16 cellular contexts compared by ENCODE assay signal in the genomic region with DNA sequence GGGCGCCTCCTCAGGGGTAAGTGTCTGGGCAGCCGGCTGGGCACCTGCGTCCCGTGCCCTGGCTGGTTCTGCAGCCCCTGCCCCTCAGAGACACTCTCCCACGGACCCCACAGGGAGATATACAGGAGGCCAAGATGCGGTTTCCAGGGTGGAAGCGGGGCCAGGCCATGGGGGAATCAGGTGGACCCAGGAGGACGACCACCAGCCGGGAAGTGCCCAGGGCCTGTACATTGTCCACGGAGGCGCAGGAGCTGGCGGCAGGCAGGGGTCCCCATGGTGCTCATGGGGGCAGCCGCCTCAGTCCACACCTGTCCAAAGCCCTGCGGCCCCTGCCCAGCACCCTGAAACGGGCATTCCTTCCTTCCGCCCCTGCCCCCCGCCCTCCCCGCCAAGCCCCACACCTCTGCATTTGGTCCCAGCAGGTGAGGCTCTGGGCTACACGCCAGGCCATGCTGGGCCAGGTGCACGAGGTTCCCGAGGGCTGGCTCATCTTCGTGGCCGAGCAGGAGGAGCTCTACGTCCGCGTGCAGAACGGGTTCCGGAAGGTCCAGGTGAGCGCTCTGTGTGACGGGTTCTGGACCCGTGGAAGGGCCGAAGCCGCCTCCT. TPM values are rescaled to one million over a fixed set of nuclear protein-coding genes. Genes with fewer than 3 reads are reported as not detected.
DNase-seq lines count a peak whose midpoint lies in the region; ATAC-seq and TF ChIP-seq lines count a peak whose summit lies in the region.
"Had no signal": no experiment of that assay in that cellular context is flagged by ENCODE, and none has a peak within 500 bp of the region (broad histone marks: within the 10 kb centered on the region; RNA-seq: fewer than 3 reads in every experiment).

No MANE protein-coding gene starts in this region.

- no peak for ATAC-seq in activated CD8-positive, alpha-beta memory T cell treated with anti-CD3 and anti-CD28 coated beads, Interleukin-2, amount 10 ng/mL, durations not matched to agents 7 days and 5 days
- no peak for ATAC-seq in RWPE2 (ENCODE audit: low read depth)
- ATAC-seq in left lobe of liver, result peak; percentile 0
- no peak for ATAC-seq in activated naive CD8-positive, alpha-beta T cell treated with anti-CD3 and anti-CD28 coated beads, Interleukin-2, amount 50 U/mL, for 24 hours
- no peak for ATAC-seq in GM21619 (IDR thresholded peaks at IDR 0.05; ENCODE audit: unreplicated experiment)
- ATAC-seq: gastrocnemius medialis had no signal

- H3K36me3 Mint-ChIP-seq in activated CD8-positive, alpha-beta memory T cell treated with anti-CD3 and anti-CD28 coated beads, Interleukin-2, amount 10 ng/mL, durations not matched to agents 7 days and 5 days, result no peaks in the 10 kb centered on the region
- H3K36me3 Mint-ChIP-seq in activated naive CD8-positive, alpha-beta T cell treated with anti-CD3 and anti-CD28 coated beads, Interleukin-2, amount 50 U/mL, for 24 hours (ENCODE audit: low read depth), result no peaks in the 10 kb centered on the region

- no peaks in the 10 kb centered on the region for H3K27me3 ChIP-seq in RWPE2 (ENCODE audit: insufficient read depth, poor library complexity, severe bottlenecking)
- peaks cover 8% of the 10 kb centered on the region for H3K27me3 ChIP-seq in transverse colon
- H3K27me3 ChIP-seq: gastrocnemius medialis had no signal

- no peak for TF ChIP-seq POLR2A in transverse colon (IDR thresholded peaks at IDR 0.05)

- no peaks in the 10 kb centered on the region for H3K4me1 ChIP-seq in RWPE2 (ENCODE audit: insufficient read depth, poor library complexity, severe bottlenecking)
- H3K4me1 ChIP-seq in transverse colon, result no peaks in the 10 kb centered on the region
- H3K4me1 ChIP-seq: gastrocnemius medialis had no signal

- H3K36me3 ChIP-seq in RWPE2 (ENCODE audit: low read depth) (no peaks in the 10 kb centered on the region), transverse colon (no peaks in the 10 kb centered on the region)
- H3K36me3 ChIP-seq: gastrocnemius medialis had no signal

- H3K27ac ChIP-seq in RWPE2 (ENCODE audit: poor library complexity, severe bottlenecking), result no peak overlapping the region
- no peak overlapping the region for H3K27ac ChIP-seq in transverse colon
- H3K27ac ChIP-seq: gastrocnemius medialis had no signal

- peak; percentile 12 for DNase-seq in activated CD8-positive, alpha-beta memory T cell treated with anti-CD3 and anti-CD28 coated beads, Interleukin-2, amount 50 U/mL, for 4 hours
- no peak for DNase-seq in activated CD8-positive, alpha-beta memory T cell treated with anti-CD3 and anti-CD28 coated beads, Interleukin-2, amount 10 ng/mL, durations not matched to agents 7 days and 5 days
- DNase-seq in RWPE2 (ENCODE audit: low spot score) (peak; percentile 61), left lobe of liver (ENCODE audit: low spot score) (peak; percentile 56), transverse colon (peak; percentile 27), NCI-H1436 treated with DMSO at 0.1 percent for 48 hours (lab: John Stamatoyannopoulos, UW) (no peak)
- no peak for DNase-seq in activated naive CD8-positive, alpha-beta T cell treated with anti-CD3 and anti-CD28 coated beads, Interleukin-2, amount 50 U/mL, for 24 hours
- DNase-seq: activated CD8-positive, alpha-beta memory T cell treated with anti-CD3 and anti-CD28 coated beads for 24 hours; gastrocnemius medialis; GDM1; KG1; nucleus accumbens; stimulated activated naive CD8-positive, alpha-beta T cell treated with anti-CD3 and anti-CD28 coated beads, Interleukin-15, amount 100 ng/mL, for 72 hours had no signal

- no peaks in the 10 kb centered on the region for H3K27me3 Mint-ChIP-seq in activated CD8-positive, alpha-beta memory T cell treated with anti-CD3 and anti-CD28 coated beads, Interleukin-2, amount 10 ng/mL, durations not matched to agents 7 days and 5 days
- no peaks in the 10 kb centered on the region for H3K27me3 Mint-ChIP-seq in activated naive CD8-positive, alpha-beta T cell treated with anti-CD3 and anti-CD28 coated beads, Interleukin-2, amount 50 U/mL, for 24 hours
- H3K27me3 Mint-ChIP-seq: stimulated activated naive CD8-positive, alpha-beta T cell treated with anti-CD3 and anti-CD28 coated beads, Interleukin-15, amount 100 ng/mL, for 72 hours had no signal

- no peaks in the 10 kb centered on the region for H3K9me3 ChIP-seq in RWPE2 (ENCODE audit: severe bottlenecking)
- no peaks in the 10 kb centered on the region for H3K9me3 ChIP-seq in transverse colon
- H3K9me3 ChIP-seq: Caco-2, gastrocnemius medialis had no signal

- WGBS in transverse colon (ENCODE audit: low coverage in 1 of 2), 2 donors, result 65% methylated on average over 27 of the region's 33 CpGs; no CpG with 5 or more reads in 1 of the 2 donors

- in situ Hi-C loops in transverse colon (cut with MboI; ENCODE audit: low pct_ligation_motif_present in 1 of 4, low pct_unique_long_range_greater_than_20kb in 1 of 4, low sequenced_read_pairs in 3 of 4), result no loop called here

- H3K4me3 ChIP-seq in RWPE2 (ENCODE audit: severe bottlenecking) (no peak overlapping the region), transverse colon (no peak overlapping the region)
- H3K4me3 ChIP-seq: gastrocnemius medialis had no signal

- intact Hi-C loops in transverse colon (cut with DNase I; ENCODE audit: low total_unique reads), result loop anchor here (1.0 kb wide), 1 partner anchor 32 kb away; no protein-coding TSS in a partner anchor

- CTCF ChIA-PET in activated CD8-positive, alpha-beta memory T cell treated with anti-CD3 and anti-CD28 coated beads, Interleukin-2, amount 10 ng/mL, durations not matched to agents 7 days and 5 days (lab: Charles Lee), result no interaction called here

- TF ChIP-seq EP300 in transverse colon (IDR thresholded peaks at IDR 0.05; ENCODE audit: low read depth), result no peak

- peaks cover 1% of the 10 kb centered on the region for H3K4me1 Mint-ChIP-seq in activated CD8-positive, alpha-beta memory T cell treated with anti-CD3 and anti-CD28 coated beads, Interleukin-2, amount 10 ng/mL, durations not matched to agents 7 days and 5 days
- no peaks in the 10 kb centered on the region for H3K4me1 Mint-ChIP-seq in activated naive CD8-positive, alpha-beta T cell treated with anti-CD3 and anti-CD28 coated beads, Interleukin-2, amount 50 U/mL, for 24 hours
- H3K4me1 Mint-ChIP-seq: mesothelial cell of epicardium had no signal

- no peak overlapping the region for H3K4me3 Mint-ChIP-seq in activated CD8-positive, alpha-beta memory T cell treated with anti-CD3 and anti-CD28 coated beads, Interleukin-2, amount 10 ng/mL, durations not matched to agents 7 days and 5 days
- H3K4me3 Mint-ChIP-seq in activated naive CD8-positive, alpha-beta T cell treated with anti-CD3 and anti-CD28 coated beads, Interleukin-2, amount 50 U/mL, for 24 hours, result no peak overlapping the region
- H3K4me3 Mint-ChIP-seq: mesothelial cell of epicardium had no signal

- no peak for TF ChIP-seq CTCF in RWPE2 (IDR thresholded peaks at IDR 0.05; ENCODE audit: poor library complexity, severe bottlenecking)
- no peak for TF ChIP-seq CTCF in transverse colon (IDR thresholded peaks at IDR 0.05)

- H3K27ac Mint-ChIP-seq in activated CD8-positive, alpha-beta memory T cell treated with anti-CD3 and anti-CD28 coated beads, Interleukin-2, amount 10 ng/mL, durations not matched to agents 7 days and 5 days, result no peak overlapping the region
- no peak overlapping the region for H3K27ac Mint-ChIP-seq in activated naive CD8-positive, alpha-beta T cell treated with anti-CD3 and anti-CD28 coated beads, Interleukin-2, amount 50 U/mL, for 24 hours
- H3K27ac Mint-ChIP-seq: mesothelial cell of epicardium had no signal

- no peaks in the 10 kb centered on the region for H3K9me3 Mint-ChIP-seq in activated CD8-positive, alpha-beta memory T cell treated with anti-CD3 and anti-CD28 coated beads, Interleukin-2, amount 10 ng/mL, durations not matched to agents 7 days and 5 days (ENCODE audit: low read depth)
- no peaks in the 10 kb centered on the region for H3K9me3 Mint-ChIP-seq in activated naive CD8-positive, alpha-beta T cell treated with anti-CD3 and anti-CD28 coated beads, Interleukin-2, amount 50 U/mL, for 24 hours
- H3K9me3 Mint-ChIP-seq: stimulated activated naive CD8-positive, alpha-beta T cell treated with anti-CD3 and anti-CD28 coated beads, Interleukin-15, amount 100 ng/mL, for 72 hours had no signal

RNA-seq across cellular contexts. Expression of gene SLC19A1, which starts 36.7 kb away (rescaled TPM):
- total RNA-seq in activated CD8-positive, alpha-beta memory T cell treated with anti-CD3 and anti-CD28 coated beads, Interleukin-2, amount 10 ng/mL, durations not matched to agents 7 days and 5 days, result 10 to 100 TPM; 53.2 to 60.2 TPM
- 13.7 TPM for total RNA-seq in left lobe of liver
- 10 to 100 TPM in 3 of 4 donors, 1 to 10 TPM in 1; 8.3 to 24.1 (median 17.3) TPM for total RNA-seq in transverse colon

Comparison
In these comparisons a context has a peak if more than half of its experiments do, and no peak if none do; other contexts are left out.
1. DNase-seq: peak in activated CD8-positive, alpha-beta memory T cell treated with anti-CD3 and anti-CD28 coated beads, Interleukin-2, amount 50 U/mL, for 4 hours (single experiment), RWPE2 (single experiment), left lobe of liver (single experiment) and transverse colon (single experiment); none in activated CD8-positive, alpha-beta memory T cell treated with anti-CD3 and anti-CD28 coated beads, Interleukin-2, amount 10 ng/mL, durations not matched to agents 7 days and 5 days (single experiment), activated naive CD8-positive, alpha-beta T cell treated with anti-CD3 and anti-CD28 coated beads, Interleukin-2, amount 50 U/mL, for 24 hours (single experiment) and NCI-H1436 treated with DMSO at 0.1 percent for 48 hours (single experiment).